ENCODE assay signal across 8 cellular contexts in genomic region chrX:24498181-24498580, GRCh38. TPM values are rescaled to one million over a fixed set of nuclear protein-coding genes. Genes with fewer than 3 reads are reported as not detected.
A peak's percentile ranks its signal among the peaks of the same experiment; 100 is the strongest.
DNase-seq lines count a peak whose midpoint lies in the region; ATAC-seq and TF ChIP-seq lines count a peak whose summit lies in the region.

No MANE protein-coding gene starts in this region.

- POLR2A ChIA-PET in A673 (lab: Charles Lee; ENCODE audit: low non-redundant PET) = no interaction called here
- POLR2A ChIA-PET in activated CD4-positive, alpha-beta memory T cell treated with anti-CD3 and anti-CD28 coated beads, Interleukin-2, amount 10 ng/mL, durations not matched to agents 7 days and 5 days (lab: Charles Lee) = interaction anchor here (0.5 to 2.6 kb wide), 6 partner anchors 18 to 352 kb away, joined by 3 to 15 read pairs (median 5); partner anchors contain the start of gene PDK3

- H3K27me3 ChIP-seq in A673 (replicated peaks; ENCODE audit: insufficient read depth, low read depth, low read length, poor library complexity) (peaks cover 10% of the 10 kb centered on the region), left ventricle myocardium inferior (ENCODE audit: low read depth) (no peaks in the 10 kb centered on the region), upper lobe of right lung (no peaks in the 10 kb centered on the region), ovary (no peaks in the 10 kb centered on the region)

- BruUV-seq in A673 (replicated peaks; lab: Mats Ljungman, UMichigan) = no TSS peak

- no peaks in the 10 kb centered on the region for H3K36me3 ChIP-seq in A673 (ENCODE audit: insufficient read depth, low read length, poor library complexity, severe bottlenecking)
- peaks cover 3% of the 10 kb centered on the region for H3K36me3 ChIP-seq in left ventricle myocardium inferior
- no peaks in the 10 kb centered on the region for H3K36me3 ChIP-seq in upper lobe of right lung
- no peaks in the 10 kb centered on the region for H3K36me3 ChIP-seq in ovary

- DNase-seq in A673 (ENCODE audit: low spot score) (peak; percentile 45), left ventricle myocardium inferior (no peak), upper lobe of right lung (no peak), ovary (no peak), epidermal melanocyte (ENCODE audit: insufficient read length, low spot score) (no peak), MV-4-11 (lab: John Stamatoyannopoulos, UW) (no peak)
- peak; percentile 30 for DNase-seq in activated CD4-positive, alpha-beta memory T cell treated with anti-CD3 and anti-CD28 coated beads, Interleukin-2, amount 10 ng/mL, durations not matched to agents 7 days and 5 days

- H3K27ac ChIP-seq in A673 (ENCODE audit: low read depth, low read length, poor library complexity, severe bottlenecking) (no peak overlapping the region), left ventricle myocardium inferior (replicated peaks) (no peak overlapping the region), upper lobe of right lung (no peak overlapping the region), ovary (no peak overlapping the region)

- WGBS in ovary, 3 donors = 63 to 71% (median 66%) methylated on average over 5 of the region's 5 CpGs

- H3K4me3 ChIP-seq in A673 (ENCODE audit: low read depth, low read length, poor library complexity, severe bottlenecking) (no peak overlapping the region), left ventricle myocardium inferior (no peak overlapping the region), upper lobe of right lung (no peak overlapping the region), ovary (no peak overlapping the region)

- no peak for TF ChIP-seq EP300 in ovary (IDR thresholded peaks at IDR 0.05)

- no peaks in the 10 kb centered on the region for H3K27me3 Mint-ChIP-seq in activated CD4-positive, alpha-beta memory T cell treated with anti-CD3 and anti-CD28 coated beads, Interleukin-2, amount 10 ng/mL, durations not matched to agents 7 days and 5 days

- peaks cover 27% of the 10 kb centered on the region for H3K4me1 Mint-ChIP-seq in activated CD4-positive, alpha-beta memory T cell treated with anti-CD3 and anti-CD28 coated beads, Interleukin-2, amount 10 ng/mL, durations not matched to agents 7 days and 5 days

- H3K9me3 ChIP-seq in A673 (ENCODE audit: low read depth, low read length, poor library complexity, severe bottlenecking) (no peaks in the 10 kb centered on the region), left ventricle myocardium inferior (replicated peaks) (no peaks in the 10 kb centered on the region), upper lobe of right lung (no peaks in the 10 kb centered on the region), ovary (no peaks in the 10 kb centered on the region)

- CTCF ChIA-PET in A673 (lab: Charles Lee) = interaction anchor here (0.6 to 1.1 kb wide), 3 partner anchors 14 to 477 kb away, joined by 3 to 4 read pairs (median 4); no protein-coding TSS in a partner anchor
- CTCF ChIA-PET in activated CD4-positive, alpha-beta memory T cell treated with anti-CD3 and anti-CD28 coated beads, Interleukin-2, amount 10 ng/mL, durations not matched to agents 7 days and 5 days (lab: Charles Lee) = interaction anchor here (1.0 to 5.5 kb wide), 15 partner anchors 9 to 238 kb away, joined by 3 to 85 read pairs (median 6); partner anchors contain the start of gene PDK3

- no peak for TF ChIP-seq POLR2A in ovary (IDR thresholded peaks at IDR 0.05)

- H3K4me1 ChIP-seq in A673 (ENCODE audit: insufficient read depth, low read length, poor library complexity, severe bottlenecking) (peaks cover 9% of the 10 kb centered on the region), left ventricle myocardium inferior (peaks cover 9% of the 10 kb centered on the region), upper lobe of right lung (peaks cover 5% of the 10 kb centered on the region), ovary (ENCODE audit: insufficient read depth) (no peaks in the 10 kb centered on the region)

- peak overlapping the region; percentile 35 for H3K27ac Mint-ChIP-seq in activated CD4-positive, alpha-beta memory T cell treated with anti-CD3 and anti-CD28 coated beads, Interleukin-2, amount 10 ng/mL, durations not matched to agents 7 days and 5 days

- ATAC-seq in GM18868 (IDR thresholded peaks at IDR 0.05; ENCODE audit: unreplicated experiment) (peak; percentile 66), upper lobe of right lung (peak; percentile 32)

- H3K36me3 Mint-ChIP-seq in activated CD4-positive, alpha-beta memory T cell treated with anti-CD3 and anti-CD28 coated beads, Interleukin-2, amount 10 ng/mL, durations not matched to agents 7 days and 5 days (ENCODE audit: low read depth) = peaks cover 12% of the 10 kb centered on the region

- no peak overlapping the region for H3K4me3 Mint-ChIP-seq in activated CD4-positive, alpha-beta memory T cell treated with anti-CD3 and anti-CD28 coated beads, Interleukin-2, amount 10 ng/mL, durations not matched to agents 7 days and 5 days

- TF ChIP-seq CTCF in A673 (conservative IDR thresholded peaks at IDR 0.05; ENCODE audit: low read depth, low read length) (peak; percentile 50), left ventricle myocardium inferior (IDR thresholded peaks at IDR 0.05; ENCODE audit: borderline replicate concordance) (peak; percentile 46), upper lobe of right lung (IDR thresholded peaks at IDR 0.05) (no peak), ovary (IDR thresholded peaks at IDR 0.05) (peak in 1 of 3 donors; percentile 16)

- no peaks in the 10 kb centered on the region for H3K9me3 Mint-ChIP-seq in activated CD4-positive, alpha-beta memory T cell treated with anti-CD3 and anti-CD28 coated beads, Interleukin-2, amount 10 ng/mL, durations not matched to agents 7 days and 5 days

- intact Hi-C loops in A673 (cut with micrococcal nuclease; ENCODE audit: unreplicated experiment) = loop anchor here (2.0 to 10.0 kb wide), 3 partner anchors 103 to 239 kb away; no protein-coding TSS in a partner anchor
- intact Hi-C loops in left ventricle myocardium inferior (cut with micrococcal nuclease) = no loop called here
- intact Hi-C loops in upper lobe of right lung (cut with DNase I) = no loop called here
- intact Hi-C loops in ovary (cut with DNase I) = loop anchor here in 1 of 4 donors (10.0 kb wide), 1 partner anchor 103 kb away; no protein-coding TSS in a partner anchor

RNA-seq across cellular contexts. Expression of gene PDK3, which starts 33.1 kb away (rescaled TPM):
- total RNA-seq in A673 (2021) (6.6 and 7.2 TPM in 2 replicates), left ventricle myocardium inferior (10.7 TPM), upper lobe of right lung (19.4 TPM), ovary (10 to 100 TPM; 13.8 to 30.9 (median 20.7) TPM)
- total RNA-seq in activated CD4-positive, alpha-beta memory T cell treated with anti-CD3 and anti-CD28 coated beads, Interleukin-2, amount 10 ng/mL, durations not matched to agents 7 days and 5 days = 10 to 100 TPM; 28.0 to 29.0 TPM
- polyA plus RNA-seq in ovary = 10 to 100 TPM in 1 of 2 donors, 1 to 10 TPM in 1; 3.1 to 20.2 TPM

Comparison
In these comparisons a context has a peak if more than half of its experiments do, and no peak if none do; other contexts are left out.
1. DNase-seq: peak in A673 (single experiment) and activated CD4-positive, alpha-beta memory T cell treated with anti-CD3 and anti-CD28 coated beads, Interleukin-2, amount 10 ng/mL, durations not matched to agents 7 days and 5 days (single experiment); none in left ventricle myocardium inferior (single experiment), upper lobe of right lung (single experiment), ovary (0 of 5), epidermal melanocyte (single experiment) and MV-4-11 (single experiment).